ENCODE assay signal across 1 cellular context in genomic region chr7:28591275-28591674, GRCh38.
TF ChIP-seq lines count a peak whose summit lies in the region.

No MANE protein-coding gene starts in this region.

TF ChIP-seq in GM12878, 131 proteins besides CTCF, POLR2A, EP300 and RAD21:
- TF ChIP-seq CREB1 (IDR thresholded peaks at IDR 0.05; ENCODE audit: low read depth) (no peak), BHLHE40 (IDR thresholded peaks at IDR 0.05; ENCODE audit: borderline replicate concordance in 1 of 2, low read depth in 2 of 2, low read length in 1 of 2) (no peak), ASH2L (IDR thresholded peaks at IDR 0.05; ENCODE audit: borderline replicate concordance, low read depth) (no peak), RELB (IDR thresholded peaks at IDR 0.05; ENCODE audit: low read depth) (no peak), CEBPB (IDR thresholded peaks at IDR 0.05; ENCODE audit: borderline replicate concordance in 1 of 2, low read depth in 2 of 2, low read length in 2 of 2) (no peak), NBN (IDR thresholded peaks at IDR 0.05) (no peak), TARDBP (IDR thresholded peaks at IDR 0.05; ENCODE audit: borderline replicate concordance) (no peak), SMAD1 (IDR thresholded peaks at IDR 0.05; ENCODE audit: low read depth, partially characterized antibody) (no peak), GABPA (IDR thresholded peaks at IDR 0.05; ENCODE audit: low read depth) (no peak)
